8 cellular contexts compared by ENCODE assay signal in the genomic region with DNA sequence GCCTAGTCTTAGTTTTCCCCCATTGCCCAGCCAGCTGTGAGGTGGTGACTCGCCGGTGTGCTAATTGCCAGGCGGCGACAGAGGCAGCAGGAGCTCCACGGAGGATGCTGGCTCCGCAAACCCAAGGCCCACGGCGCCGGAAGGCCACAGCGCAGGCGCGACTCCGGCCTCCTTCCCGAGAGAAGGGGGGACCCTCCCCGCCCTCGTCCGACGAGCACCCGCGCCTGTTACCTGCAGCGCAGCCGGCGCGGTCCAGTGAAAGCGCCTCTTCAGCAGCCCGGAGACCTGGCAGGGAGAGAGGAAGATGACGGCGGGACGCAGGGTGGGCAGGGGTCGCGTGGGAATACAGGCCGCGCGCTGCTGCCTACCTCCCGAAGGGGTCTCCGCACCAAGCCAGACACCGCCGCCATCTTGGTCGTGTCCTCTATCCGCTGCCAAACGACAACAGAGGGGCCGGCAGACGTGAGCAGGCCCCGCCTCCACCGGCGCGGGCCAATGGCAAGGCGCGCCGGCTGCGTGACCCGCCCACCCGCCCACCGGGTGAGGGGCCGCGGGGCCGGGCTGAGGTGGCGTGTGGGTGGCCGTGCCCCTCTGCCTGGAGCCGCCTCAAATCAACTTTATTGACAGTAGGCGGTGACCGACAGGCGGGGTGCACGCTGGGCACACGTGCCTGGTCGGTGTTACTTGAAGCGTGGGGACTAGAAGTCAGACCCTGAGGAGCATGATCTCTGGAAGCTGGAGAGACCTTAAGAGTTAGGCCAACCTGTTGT. TPM values are rescaled to one million over a fixed set of nuclear protein-coding genes. Genes with fewer than 3 reads are reported as not detected.
DNase-seq lines count a peak whose midpoint lies in the region; ATAC-seq and TF ChIP-seq lines count a peak whose summit lies in the region.

A gene (minus strand): TSS at position 433 of the 770 bp plus-strand sequence. CDS start 23 bp downstream, at position 410.

- H3F3A ChIP-seq in OCI-LY1 (ENCODE audit: insufficient read depth, low read length), result peaks cover 4% of the 10 kb centered on the region; the same call in 1 of the 2 replicates

- 0 out of 2 replicates have a peak within 1 kb of the TSS, but pooled peaks have one; percentile 6 for H2AFZ ChIP-seq in OCI-LY1 (ENCODE audit: low read length)

- H3K9me3 Mint-ChIP-seq in Calu3 (ENCODE audit: low read depth, unreplicated experiment) (no peaks in the 10 kb centered on the region), endothelial cell (ENCODE audit: unreplicated experiment) (no peaks in the 10 kb centered on the region)

- peak within 1 kb of the TSS; percentile 89 for H3K4me2 ChIP-seq in OCI-LY1 (ENCODE audit: low read length)

- no peaks in the 10 kb centered on the region for H4K20me1 ChIP-seq in OCI-LY1 (ENCODE audit: insufficient read depth, low read length)

- BruUV-seq in Calu3 (replicated peaks; lab: Mats Ljungman, UMichigan), result TSS peak; percentile 52

- peak; percentile 94 for ATAC-seq in GM21390 (IDR thresholded peaks at IDR 0.05; ENCODE audit: unreplicated experiment)

- TF ChIP-seq CTCF in Calu3 (IDR thresholded peaks at IDR 0.05; ENCODE audit: unreplicated experiment), result no peak
- no peak for TF ChIP-seq CTCF in OCI-LY1 (IDR thresholded peaks at IDR 0.05; ENCODE audit: low read length)
- TF ChIP-seq CTCF in endothelial cell (IDR thresholded peaks at IDR 0.05; ENCODE audit: unreplicated experiment), result no peak

- H3K9me3 ChIP-seq in OCI-LY1 (ENCODE audit: low read length), result no peaks in the 10 kb centered on the region

- H3K27me3 Mint-ChIP-seq in Calu3 (ENCODE audit: unreplicated experiment) (no peaks in the 10 kb centered on the region), endothelial cell (ENCODE audit: unreplicated experiment) (peaks cover 15% of the 10 kb centered on the region)

- peaks cover 20% of the 10 kb centered on the region for H3K4me1 ChIP-seq in OCI-LY1 (ENCODE audit: insufficient read depth, low read length, severe bottlenecking)

- H3K27ac Mint-ChIP-seq in Calu3 (ENCODE audit: unreplicated experiment), result peak within 1 kb of the TSS; percentile 73
- peak within 1 kb of the TSS; percentile 74 for H3K27ac Mint-ChIP-seq in endothelial cell (ENCODE audit: unreplicated experiment)

- peak within 1 kb of the TSS; percentile 76 for H3K4me3 ChIP-seq in OCI-LY1 (ENCODE audit: low read depth, low read length, poor library complexity, severe bottlenecking)

- H3K9ac ChIP-seq in OCI-LY1 (ENCODE audit: low read length), result peak within 1 kb of the TSS; percentile 76

- intact Hi-C loops in Calu3 (cut with micrococcal nuclease; ENCODE audit: unreplicated experiment), result no loop called here

- H3K79me2 ChIP-seq in OCI-LY1 (ENCODE audit: insufficient read depth, low read length), result no peaks in the 10 kb centered on the region

- CTCF ChIA-PET in Calu3 (lab: Charles Lee), result no interaction called here

- H3K9me2 ChIP-seq in OCI-LY1 (ENCODE audit: low read depth, low read length), result no peaks in the 10 kb centered on the region

- peaks cover 28% of the 10 kb centered on the region for H3K36me3 Mint-ChIP-seq in Calu3 (ENCODE audit: insufficient read depth, unreplicated experiment)
- peaks cover 13% of the 10 kb centered on the region for H3K36me3 Mint-ChIP-seq in endothelial cell (ENCODE audit: low read depth, unreplicated experiment)

- H3K4me3 Mint-ChIP-seq in Calu3 (ENCODE audit: low read depth, unreplicated experiment) (peak within 1 kb of the TSS; percentile 93), endothelial cell (ENCODE audit: unreplicated experiment) (peak within 1 kb of the TSS; percentile 96)

- no peak within 1 kb of the TSS for H3K27ac ChIP-seq in OCI-LY1 (ENCODE audit: low read depth, low read length, poor library complexity, severe bottlenecking)

- no peaks in the 10 kb centered on the region for H3K27me3 ChIP-seq in OCI-LY1 (ENCODE audit: insufficient read depth, low read length)

- peaks cover 34% of the 10 kb centered on the region for H3K36me3 ChIP-seq in OCI-LY1 (ENCODE audit: insufficient read depth, low read length)

- H3K4me1 Mint-ChIP-seq in Calu3 (ENCODE audit: low read depth, unreplicated experiment), result peaks cover 17% of the 10 kb centered on the region
- H3K4me1 Mint-ChIP-seq in endothelial cell (ENCODE audit: unreplicated experiment), result peaks cover 22% of the 10 kb centered on the region

- DNase-seq in Calu3 (peak; percentile 87), HUDEP-2 (lab: John Stamatoyannopoulos, UW; ENCODE audit: unreplicated experiment in 76 of 76) (peak; percentile 28 to 94 (median 86)), endothelial cell (ENCODE audit: low spot score) (peak; percentile 88), midbrain (lab: John Stamatoyannopoulos, UW) (peak; percentile 94)
- peak; percentile 88 for DNase-seq in activated CD8-positive, alpha-beta memory T cell treated with anti-CD3 and anti-CD28 coated beads, Interleukin-2, amount 50 U/mL, for 4 hours
- DNase-seq in stimulated activated CD8-positive, alpha-beta memory T cell treated with anti-CD3 and anti-CD28 coated beads, Interleukin-15, amount 100 ng/mL, for 48 hours (ENCODE audit: low read depth in 2 of 2), result peak; percentile 86 to 90

RNA-seq across cellular contexts. Expression of the gene that starts here (rescaled TPM):
- total RNA-seq in Calu3 (2022), result 45.4 and 47.6 TPM in 2 replicates
- total RNA-seq in endothelial cell (ENCODE audit: unreplicated experiment), result 72.8 TPM
